8 cellular contexts compared by ENCODE assay signal in genomic region chr7:38344646-38345200, GRCh38.
DNase-seq lines count a peak whose midpoint lies in the region; ATAC-seq lines count a peak whose summit lies in the region.
"Not testable (repeated sequence)": the region's sequence is repeated elsewhere in the genome, so short reads cannot be mapped to it uniquely, and the experiment has no call there.

No MANE protein-coding gene starts in this region.

- CTCF ChIA-PET in activated CD4-positive, alpha-beta T cell treated with anti-CD3 and anti-CD28 coated beads for 36 hours (lab: Charles Lee): interaction anchor here (0.6 to 2.8 kb wide), 11 partner anchors 9 to 904 kb away, joined by 3 to 40 read pairs (median 5); no protein-coding TSS in a partner anchor

- POLR2A ChIA-PET in activated CD4-positive, alpha-beta T cell treated with anti-CD3 and anti-CD28 coated beads for 36 hours (lab: Charles Lee): not testable (repeated sequence)

- not testable (repeated sequence) for H3K9me3 Mint-ChIP-seq in activated CD4-positive, alpha-beta T cell treated with anti-CD3 and anti-CD28 coated beads for 36 hours (ENCODE audit: low read depth); activated naive CD8-positive, alpha-beta T cell treated with anti-CD3 and anti-CD28 coated beads for 36 hours; natural killer cell treated with Interleukin-12 subunit alpha and Interleukin-12 subunit beta and Interleukin-15 and Interleukin-18, amount 100 ng/mL, for 72 hours

- peaks cover 49% of the 10 kb centered on the region for H3K4me1 Mint-ChIP-seq in activated CD4-positive, alpha-beta T cell treated with anti-CD3 and anti-CD28 coated beads for 36 hours
- peaks cover 45% of the 10 kb centered on the region for H3K4me1 Mint-ChIP-seq in activated naive CD8-positive, alpha-beta T cell treated with anti-CD3 and anti-CD28 coated beads for 36 hours
- H3K4me1 Mint-ChIP-seq in natural killer cell treated with Interleukin-12 subunit alpha and Interleukin-12 subunit beta and Interleukin-15 and Interleukin-18, amount 100 ng/mL, for 72 hours (ENCODE audit: low read depth in 2 of 2): peaks cover 46 to 69% of the 10 kb centered on the region in 2 donors

- intact Hi-C loops in activated CD4-positive, alpha-beta T cell treated with anti-CD3 and anti-CD28 coated beads for 36 hours (cut with DNase I, micrococcal nuclease): loop anchor here in 1 of 2 experiments (10.0 kb wide), 1 partner anchor 1000 kb away; no protein-coding TSS in a partner anchor

- not testable (repeated sequence) for H3K36me3 Mint-ChIP-seq in activated CD4-positive, alpha-beta T cell treated with anti-CD3 and anti-CD28 coated beads for 36 hours (ENCODE audit: low read depth); activated naive CD8-positive, alpha-beta T cell treated with anti-CD3 and anti-CD28 coated beads for 36 hours; natural killer cell treated with Interleukin-12 subunit alpha and Interleukin-12 subunit beta and Interleukin-15 and Interleukin-18, amount 100 ng/mL, for 72 hours

- H3K4me3 Mint-ChIP-seq in activated CD4-positive, alpha-beta T cell treated with anti-CD3 and anti-CD28 coated beads for 36 hours: peak overlapping the region; percentile 63
- peak overlapping the region; percentile 61 for H3K4me3 Mint-ChIP-seq in activated naive CD8-positive, alpha-beta T cell treated with anti-CD3 and anti-CD28 coated beads for 36 hours
- H3K4me3 Mint-ChIP-seq in natural killer cell treated with Interleukin-12 subunit alpha and Interleukin-12 subunit beta and Interleukin-15 and Interleukin-18, amount 100 ng/mL, for 72 hours: peak overlapping the region; percentile 71

- not testable (repeated sequence) for H3K27me3 Mint-ChIP-seq in activated CD4-positive, alpha-beta T cell treated with anti-CD3 and anti-CD28 coated beads for 36 hours; activated naive CD8-positive, alpha-beta T cell treated with anti-CD3 and anti-CD28 coated beads for 36 hours; natural killer cell treated with Interleukin-12 subunit alpha and Interleukin-12 subunit beta and Interleukin-15 and Interleukin-18, amount 100 ng/mL, for 72 hours

- ATAC-seq in GM19395 (IDR thresholded peaks at IDR 0.05; ENCODE audit: unreplicated experiment): peak; percentile 43
- peak; percentile 48 for ATAC-seq in HG02623 (IDR thresholded peaks at IDR 0.05; ENCODE audit: unreplicated experiment)
- peak; percentile 33 for ATAC-seq in HG03342 (IDR thresholded peaks at IDR 0.05; ENCODE audit: unreplicated experiment)
- ATAC-seq in activated CD4-positive, alpha-beta T cell treated with anti-CD3 and anti-CD28 coated beads for 36 hours: peak; percentile 52
- ATAC-seq in natural killer cell treated with Interleukin-12 subunit alpha and Interleukin-12 subunit beta and Interleukin-15 and Interleukin-18, amount 100 ng/mL, for 72 hours: peak in 1 of 2 donors; percentile 54

- H3K27ac Mint-ChIP-seq in activated CD4-positive, alpha-beta T cell treated with anti-CD3 and anti-CD28 coated beads for 36 hours: peak overlapping the region; percentile 79
- peak overlapping the region; percentile 72 for H3K27ac Mint-ChIP-seq in activated naive CD8-positive, alpha-beta T cell treated with anti-CD3 and anti-CD28 coated beads for 36 hours
- peak overlapping the region; percentile 83 to 88 for H3K27ac Mint-ChIP-seq in natural killer cell treated with Interleukin-12 subunit alpha and Interleukin-12 subunit beta and Interleukin-15 and Interleukin-18, amount 100 ng/mL, for 72 hours

- DNase-seq in COLO668 (lab: John Stamatoyannopoulos, UW; ENCODE audit: unreplicated experiment): peak; percentile 33
- DNase-seq in NCI-H2107 treated with DMSO at 0.1 percent for 48 hours (lab: John Stamatoyannopoulos, UW; ENCODE audit: unreplicated experiment): peak; percentile 62
- DNase-seq in activated CD4-positive, alpha-beta T cell treated with anti-CD3 and anti-CD28 coated beads for 36 hours: peak; percentile 62
- not testable (repeated sequence) for DNase-seq in activated naive CD8-positive, alpha-beta T cell treated with anti-CD3 and anti-CD28 coated beads for 36 hours; natural killer cell treated with Interleukin-12 subunit alpha and Interleukin-12 subunit beta and Interleukin-15 and Interleukin-18, amount 100 ng/mL, for 72 hours (ENCODE audit: low spot score)
